In genomic region chr2:224956706-224957105, GRCh38 we compare ENCODE assay signal across 15 cellular contexts.
DNase-seq lines count a peak whose midpoint lies in the region; ATAC-seq, FAIRE-seq and TF ChIP-seq lines count a peak whose summit lies in the region.
"Had no signal": no experiment of that assay in that cellular context is flagged by ENCODE, and none has a peak within 500 bp of the region (broad histone marks: within the 10 kb centered on the region; RNA-seq: fewer than 3 reads in every experiment).

No MANE protein-coding gene starts in this region.

- H3K27ac ChIP-seq in vagina, result peak overlapping the region; percentile 30

- H3K27me3 Mint-ChIP-seq in activated naive CD8-positive, alpha-beta T cell treated with anti-CD3 and anti-CD28 coated beads, Interleukin-2, amount 10 ng/mL, durations not matched to agents 7 days and 5 days, result no peaks in the 10 kb centered on the region
- no peaks in the 10 kb centered on the region for H3K27me3 Mint-ChIP-seq in activated naive CD8-positive, alpha-beta T cell treated with anti-CD3 and anti-CD28 coated beads for 36 hours
- no peaks in the 10 kb centered on the region for H3K27me3 Mint-ChIP-seq in dendritic cell treated with granulocyte-macrophage colony-stimulating factor and Interleukin-4, amounts not matched to agents 40 ng/mL and 50 ng/mL, for 4 days

- H3K4me1 Mint-ChIP-seq in activated naive CD8-positive, alpha-beta T cell treated with anti-CD3 and anti-CD28 coated beads, Interleukin-2, amount 10 ng/mL, durations not matched to agents 7 days and 5 days, result peaks cover 67% of the 10 kb centered on the region
- H3K4me1 Mint-ChIP-seq in activated naive CD8-positive, alpha-beta T cell treated with anti-CD3 and anti-CD28 coated beads for 36 hours, result peaks cover 82% of the 10 kb centered on the region
- H3K4me1 Mint-ChIP-seq in dendritic cell treated with granulocyte-macrophage colony-stimulating factor and Interleukin-4, amounts not matched to agents 40 ng/mL and 50 ng/mL, for 4 days (ENCODE audit: low read depth), result peaks cover 75% of the 10 kb centered on the region

- no peak for ATAC-seq in activated naive CD8-positive, alpha-beta T cell treated with anti-CD3 and anti-CD28 coated beads, Interleukin-2, amount 10 ng/mL, durations not matched to agents 7 days and 5 days (ENCODE audit: low read depth)
- no peak for ATAC-seq in sciatic nerve
- ATAC-seq: right cardiac atrium had no signal

- no peak for TF ChIP-seq CTCF in vagina (IDR thresholded peaks at IDR 0.05)

- no peak overlapping the region for H3K4me3 ChIP-seq in vagina

- no peak for TF ChIP-seq POLR2A in vagina (IDR thresholded peaks at IDR 0.05)

- no peaks in the 10 kb centered on the region for H3K27me3 ChIP-seq in vagina

- POLR2A ChIA-PET in activated naive CD8-positive, alpha-beta T cell treated with anti-CD3 and anti-CD28 coated beads, Interleukin-2, amount 10 ng/mL, durations not matched to agents 7 days and 5 days (lab: Charles Lee), result interaction anchor here (0.9 to 1.8 kb wide), 5 partner anchors 9 to 85 kb away, joined by 3 to 5 read pairs (median 4); no protein-coding TSS in a partner anchor

- peaks cover 2% of the 10 kb centered on the region for H3K9me3 Mint-ChIP-seq in activated naive CD8-positive, alpha-beta T cell treated with anti-CD3 and anti-CD28 coated beads, Interleukin-2, amount 10 ng/mL, durations not matched to agents 7 days and 5 days
- peaks cover 12% of the 10 kb centered on the region for H3K9me3 Mint-ChIP-seq in activated naive CD8-positive, alpha-beta T cell treated with anti-CD3 and anti-CD28 coated beads for 36 hours
- no peaks in the 10 kb centered on the region for H3K9me3 Mint-ChIP-seq in dendritic cell treated with granulocyte-macrophage colony-stimulating factor and Interleukin-4, amounts not matched to agents 40 ng/mL and 50 ng/mL, for 4 days

- FAIRE-seq in frontal cortex (lab: Jason Lieb, UNC), result no peak
- FAIRE-seq: D721Med had no signal

- peak overlapping the region; percentile 68 for H3K27ac Mint-ChIP-seq in activated naive CD8-positive, alpha-beta T cell treated with anti-CD3 and anti-CD28 coated beads, Interleukin-2, amount 10 ng/mL, durations not matched to agents 7 days and 5 days
- H3K27ac Mint-ChIP-seq in activated naive CD8-positive, alpha-beta T cell treated with anti-CD3 and anti-CD28 coated beads for 36 hours, result no peak overlapping the region
- peak overlapping the region; percentile 72 for H3K27ac Mint-ChIP-seq in dendritic cell treated with granulocyte-macrophage colony-stimulating factor and Interleukin-4, amounts not matched to agents 40 ng/mL and 50 ng/mL, for 4 days
- H3K27ac Mint-ChIP-seq: mesothelial cell of epicardium had no signal

- no peaks in the 10 kb centered on the region for H3K9me3 ChIP-seq in vagina

- no peak for DNase-seq in activated naive CD8-positive, alpha-beta T cell treated with anti-CD3 and anti-CD28 coated beads, Interleukin-2, amount 10 ng/mL, durations not matched to agents 7 days and 5 days
- DNase-seq in activated naive CD8-positive, alpha-beta T cell treated with anti-CD3 and anti-CD28 coated beads for 36 hours, result no peak
- DNase-seq in NCI-H446 treated with DMSO at 0.1 percent for 48 hours (lab: John Stamatoyannopoulos, UW) (peak; percentile 46), vagina (ENCODE audit: extremely low spot score in 2 of 2) (no peak), dermis blood vessel endothelial cell (no peak), sciatic nerve (ENCODE audit: low spot score) (no peak), frontal cortex (ENCODE audit: low spot score in 2 of 2) (no peak)
- DNase-seq: activated naive CD4-positive, alpha-beta T cell; effector memory CD4-positive, alpha-beta T cell; hypothalamus; NCI-H2107; right cardiac atrium had no signal

- peaks cover 33% of the 10 kb centered on the region for H3K36me3 Mint-ChIP-seq in activated naive CD8-positive, alpha-beta T cell treated with anti-CD3 and anti-CD28 coated beads, Interleukin-2, amount 10 ng/mL, durations not matched to agents 7 days and 5 days
- peaks cover 63% of the 10 kb centered on the region for H3K36me3 Mint-ChIP-seq in activated naive CD8-positive, alpha-beta T cell treated with anti-CD3 and anti-CD28 coated beads for 36 hours
- H3K36me3 Mint-ChIP-seq in dendritic cell treated with granulocyte-macrophage colony-stimulating factor and Interleukin-4, amounts not matched to agents 40 ng/mL and 50 ng/mL, for 4 days (ENCODE audit: low read depth), result peaks cover 51% of the 10 kb centered on the region
- H3K36me3 Mint-ChIP-seq: mesothelial cell of epicardium had no signal

- no peaks in the 10 kb centered on the region for H3K36me3 ChIP-seq in vagina

- H3K4me1 ChIP-seq in vagina, result peaks cover 42% of the 10 kb centered on the region

- no peak overlapping the region for H3K4me3 Mint-ChIP-seq in activated naive CD8-positive, alpha-beta T cell treated with anti-CD3 and anti-CD28 coated beads, Interleukin-2, amount 10 ng/mL, durations not matched to agents 7 days and 5 days
- H3K4me3 Mint-ChIP-seq in activated naive CD8-positive, alpha-beta T cell treated with anti-CD3 and anti-CD28 coated beads for 36 hours, result no peak overlapping the region
- no peak overlapping the region for H3K4me3 Mint-ChIP-seq in dendritic cell treated with granulocyte-macrophage colony-stimulating factor and Interleukin-4, amounts not matched to agents 40 ng/mL and 50 ng/mL, for 4 days
- H3K4me3 Mint-ChIP-seq: mesothelial cell of epicardium had no signal

- intact Hi-C loops in dendritic cell treated with granulocyte-macrophage colony-stimulating factor and Interleukin-4, amounts not matched to agents 40 ng/mL and 50 ng/mL, for 4 days (cut with micrococcal nuclease), result no loop called here
- intact Hi-C loops in vagina (cut with DNase I), result no loop called here
- intact Hi-C loops in sciatic nerve (cut with DNase I), result no loop called here
